Comparison of ENCODE assay signal across 8 cellular contexts in genomic region chr9:95874989-95875304, GRCh38. TPM values are rescaled to one million over a fixed set of nuclear protein-coding genes. Genes with fewer than 3 reads are reported as not detected.
DNase-seq lines count a peak whose midpoint lies in the region; ATAC-seq and TF ChIP-seq lines count a peak whose summit lies in the region.

No MANE protein-coding gene starts in this region.

- no peak overlapping the region for H3K4me3 Mint-ChIP-seq in central memory CD8-positive, alpha-beta T cell

- H3K27ac ChIP-seq in right lobe of liver = peak overlapping the region in 1 of 3 donors; percentile 99

- no peaks in the 10 kb centered on the region for H3K9me3 ChIP-seq in right lobe of liver

- DNase-seq in LHCN-M2 (ENCODE audit: low read depth) = peak; percentile 48
- DNase-seq in central memory CD8-positive, alpha-beta T cell (ENCODE audit: low spot score in 2 of 2) = peak; percentile 45 to 55
- peak; percentile 62 to 76 (median 66) for DNase-seq in right lobe of liver
- peak; percentile 36 for DNase-seq in stimulated activated CD8-positive, alpha-beta memory T cell treated with anti-CD3 and anti-CD28 coated beads, Interleukin-12 subunit alpha, Interleukin-12 subunit beta, amount 100 ng/mL, for 4 hours (ENCODE audit: low read depth)
- DNase-seq in NCI-H226 = no peak

- H3K4me3 ChIP-seq in right lobe of liver = peak overlapping the region in 1 of 3 donors; percentile 84

- peaks cover 0 to 10% (median 5%) of the 10 kb centered on the region in 4 donors for H3K4me1 ChIP-seq in right lobe of liver

- peaks cover 32% of the 10 kb centered on the region for H3K36me3 Mint-ChIP-seq in central memory CD8-positive, alpha-beta T cell (ENCODE audit: insufficient read depth)

- H3K9me3 Mint-ChIP-seq in central memory CD8-positive, alpha-beta T cell = no peaks in the 10 kb centered on the region

- no peak overlapping the region for H3K27ac Mint-ChIP-seq in central memory CD8-positive, alpha-beta T cell (ENCODE audit: low read depth)

- peak; percentile 32 for ATAC-seq in GM19035 (IDR thresholded peaks at IDR 0.05; ENCODE audit: unreplicated experiment)
- peak; percentile 11 to 16 for ATAC-seq in activated CD4-positive, CD25-positive, alpha-beta regulatory T cell treated with anti-CD3 and anti-CD28 coated beads, Interleukin-2, amount 50 U/mL, for 24 hours
- peak; percentile 49 for ATAC-seq in central memory CD8-positive, alpha-beta T cell (replicated peaks; ENCODE audit: extremely low read depth, poor library complexity, severe bottlenecking)
- ATAC-seq in right lobe of liver = peak; percentile 45 to 52 (median 52)
- no peak for ATAC-seq in HG02885 (IDR thresholded peaks at IDR 0.05; ENCODE audit: poor library complexity, unreplicated experiment)

- no peak for TF ChIP-seq POLR2A in right lobe of liver (IDR thresholded peaks at IDR 0.05)

- TF ChIP-seq CTCF in right lobe of liver (IDR thresholded peaks at IDR 0.05) = no peak

- 0% methylated on average over 18 of the region's 20 CpGs for WGBS in right lobe of liver (ENCODE audit: insufficient coverage, low coverage, low lambda C conversion rate, missing lambda C conversion rate)

- peaks cover 10% of the 10 kb centered on the region for H3K4me1 Mint-ChIP-seq in central memory CD8-positive, alpha-beta T cell

- H3K27me3 Mint-ChIP-seq in central memory CD8-positive, alpha-beta T cell = no peaks in the 10 kb centered on the region

- H3K27me3 ChIP-seq in right lobe of liver = no peaks in the 10 kb centered on the region

- no peaks in the 10 kb centered on the region for H3K36me3 ChIP-seq in right lobe of liver

- intact Hi-C loops in right lobe of liver (cut with DNase I) = no loop called here

RNA-seq across cellular contexts. Expression of gene ERCC6L2, which starts 0.5 kb away (rescaled TPM):
- 61.1 and 61.8 TPM in 2 replicates for total RNA-seq in LHCN-M2 (2014; rRNA removed)
- 7.6 TPM for polyA plus RNA-seq in LHCN-M2 (2012)
- 10 to 100 TPM; 11.5 to 21.1 (median 17.2) TPM for total RNA-seq in right lobe of liver
